15 cellular contexts compared by ENCODE assay signal in the genomic region with DNA sequence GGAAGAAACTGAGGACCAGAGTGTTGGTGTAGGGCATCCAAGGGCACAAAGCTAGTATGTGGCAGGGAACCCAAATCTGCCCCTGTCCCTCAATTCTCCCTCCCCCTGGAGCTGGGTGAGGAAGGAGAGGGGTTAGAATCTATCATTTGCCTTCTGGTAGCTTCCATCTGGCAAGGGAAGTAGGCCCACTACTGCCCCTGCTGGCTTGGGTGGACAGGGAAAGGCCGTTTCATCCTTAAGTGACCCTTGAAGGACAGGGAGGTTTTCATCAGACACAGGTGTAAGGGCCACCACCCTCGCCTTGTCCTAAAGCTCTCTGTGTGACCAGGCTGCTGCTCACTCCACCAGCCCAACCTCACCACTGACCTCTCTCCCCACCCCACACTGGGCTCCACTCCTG. TPM values are rescaled to one million over a fixed set of nuclear protein-coding genes. Genes with fewer than 3 reads are reported as not detected.
A peak's percentile ranks its signal among the peaks of the same experiment; 100 is the strongest.
DNase-seq lines count a peak whose midpoint lies in the region; ATAC-seq and TF ChIP-seq lines count a peak whose summit lies in the region.
"Had no signal": no experiment of that assay in that cellular context is flagged by ENCODE, and none has a peak within 500 bp of the region (broad histone marks: within the 10 kb centered on the region; RNA-seq: fewer than 3 reads in every experiment).

No MANE protein-coding gene starts in this region.

- DNase-seq in cardiac muscle cell (ENCODE audit: low read depth in 1 of 2, low spot score in 1 of 2): no peak
- DNase-seq in Right ventricle myocardium superior: no peak
- peak; percentile 29 for DNase-seq in SK-MEL-5 (ENCODE audit: low read depth, low spot score)
- no peak for DNase-seq in fibroblast of villous mesenchyme (ENCODE audit: low read depth)
- DNase-seq in substantia nigra (lab: John Stamatoyannopoulos, UW): no peak
- DNase-seq in COLO668 (lab: John Stamatoyannopoulos, UW; ENCODE audit: unreplicated experiment): no peak
- DNase-seq in NOMO-1 treated with dmso at 0.1 percent for 144 hours (lab: John Stamatoyannopoulos, UW; ENCODE audit: unreplicated experiment): no peak
- no peak for DNase-seq in NCI-H2029 (lab: John Stamatoyannopoulos, UW)
- DNase-seq: activated CD4-positive, alpha-beta T cell treated with anti-CD3 and anti-CD28 coated beads, Interleukin-2, amount 50 U/mL, for 1 hour; gastrocnemius medialis; NCI-H1092 treated with DMSO at 0.1 percent for 48 hours; NCI-H446; posterior cingulate gyrus; T-helper 2 cell; thyroid gland had no signal

- peaks cover 44% of the 10 kb centered on the region for H3K4me1 ChIP-seq in cardiac muscle cell (ENCODE audit: low read depth)
- H3K4me1 ChIP-seq: gastrocnemius medialis, thyroid gland had no signal

- ATAC-seq in Right ventricle myocardium superior (ENCODE audit: poor library complexity): no peak
- ATAC-seq: gastrocnemius medialis had no signal

- no peaks in the 10 kb centered on the region for H3K9me3 ChIP-seq in cardiac muscle cell (ENCODE audit: low read depth)
- H3K9me3 ChIP-seq: gastrocnemius medialis, thyroid gland had no signal

- H3K36me3 ChIP-seq in cardiac muscle cell: no peaks in the 10 kb centered on the region
- H3K36me3 ChIP-seq: gastrocnemius medialis, thyroid gland had no signal

- H3K27ac ChIP-seq in cardiac muscle cell (no peak overlapping the region), substantia nigra (ENCODE audit: low read depth, low read length, poor library complexity, severe bottlenecking) (peak overlapping the region; percentile 26)
- H3K27ac ChIP-seq: gastrocnemius medialis, thyroid gland had no signal

- H3K4me3 ChIP-seq in cardiac muscle cell (no peak overlapping the region), fibroblast of villous mesenchyme (ENCODE audit: low read depth, low read length) (no peak overlapping the region)
- H3K4me3 ChIP-seq: gastrocnemius medialis, thyroid gland had no signal

- in situ Hi-C loops in SK-MEL-5 (cut with HindIII; ENCODE audit: low pct_unique_long_range_greater_than_20kb, low sequenced_read_pairs): no loop called here

- H3K27me3 ChIP-seq in cardiac muscle cell: no peaks in the 10 kb centered on the region
- H3K27me3 ChIP-seq: thyroid gland had no signal

- intact Hi-C loops in Right ventricle myocardium superior (cut with DNase I): no loop called here

- TF ChIP-seq CTCF in cardiac muscle cell (IDR thresholded peaks at IDR 0.05; ENCODE audit: low read depth, low read length) (peak; percentile 31), fibroblast of villous mesenchyme (IDR thresholded peaks at IDR 0.05; ENCODE audit: insufficient read depth, low read depth, low read length) (peak; percentile 31)

RNA-seq across cellular contexts. Expression of gene NECTIN1, which starts 22.1 kb away (rescaled TPM):
- total RNA-seq in cardiac muscle cell (9.1 and 11.8 TPM in 2 replicates), Right ventricle myocardium superior (15.0 TPM), fibroblast of villous mesenchyme (3.9 and 4.8 TPM in 2 replicates)
- polyA plus RNA-seq in cardiac muscle cell: 3.7 and 5.2 TPM in 2 replicates
- total RNA-seq in SK-MEL-5 (2014; rRNA removed; shearing (Covaris generic)): 1.9 and 2.7 TPM in 2 replicates
- polyA plus RNA-seq in SK-MEL-5 (2015; cell fraction: cytosol; rRNA removed): 9.3 and 10.0 TPM in 2 replicates
- 1.7 and 3.1 TPM in 2 replicates for polyA plus RNA-seq in SK-MEL-5 (2015; cell fraction: nucleus; rRNA removed)
